Comparison of ENCODE assay signal across 19 cellular contexts in the genomic region with DNA sequence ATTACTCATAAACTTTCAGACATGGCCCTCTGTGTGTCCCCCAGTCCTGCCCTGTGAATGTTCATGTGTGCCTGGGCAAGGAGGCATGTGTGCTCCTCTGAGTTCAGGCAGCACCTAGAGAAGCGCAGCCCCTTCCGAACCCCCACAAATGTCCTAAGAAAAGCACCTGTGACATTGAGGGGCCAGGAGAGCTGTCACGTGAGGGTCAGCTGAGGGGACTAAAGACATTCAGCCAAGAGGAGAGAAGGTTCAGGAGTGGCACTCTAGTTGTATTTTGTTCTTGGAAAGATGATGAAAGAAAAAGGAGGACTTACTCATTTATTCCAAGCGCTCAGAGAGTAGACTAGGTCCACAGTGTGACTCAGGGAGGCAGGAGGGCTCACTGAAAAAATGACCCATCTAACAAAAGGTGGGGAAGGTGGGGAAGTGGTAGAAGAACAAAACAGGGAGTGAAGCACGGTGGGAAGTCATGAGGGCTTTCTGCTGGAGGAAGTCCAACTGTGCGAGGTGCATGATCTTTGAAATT. TPM values are rescaled to one million over a fixed set of nuclear protein-coding genes. Genes with fewer than 3 reads are reported as not detected.
A peak's percentile ranks its signal among the peaks of the same experiment; 100 is the strongest.
DNase-seq lines count a peak whose midpoint lies in the region; ATAC-seq and TF ChIP-seq lines count a peak whose summit lies in the region.
"Had no signal": no experiment of that assay in that cellular context is flagged by ENCODE, and none has a peak within 500 bp of the region (broad histone marks: within the 10 kb centered on the region; RNA-seq: fewer than 3 reads in every experiment).

No MANE protein-coding gene starts in this region.

- H3K9me3 Mint-ChIP-seq in activated naive CD4-positive, alpha-beta T cell treated with anti-CD3 and anti-CD28 coated beads, Interleukin-2, amount 50 U/mL, for 24 hours = no peaks in the 10 kb centered on the region
- H3K9me3 Mint-ChIP-seq in neural crest cell = no peaks in the 10 kb centered on the region
- H3K9me3 Mint-ChIP-seq in naive thymus-derived CD8-positive, alpha-beta T cell = no peaks in the 10 kb centered on the region

- no peaks in the 10 kb centered on the region for H4K20me1 ChIP-seq in GM23248 (ENCODE audit: insufficient read depth)
- H4K20me1 ChIP-seq in MM.1S (ENCODE audit: insufficient read depth, low read length) = no peaks in the 10 kb centered on the region

- H3K4me1 ChIP-seq in GM23248 (ENCODE audit: insufficient read depth) (no peaks in the 10 kb centered on the region), ascending aorta (peaks cover 5 to 9% of the 10 kb centered on the region in 2 donors), MM.1S (ENCODE audit: low read length) (no peaks in the 10 kb centered on the region)
- H3K4me1 ChIP-seq: SJSA1 had no signal

- H3K36me3 ChIP-seq in GM23248 (ENCODE audit: low read depth) = no peaks in the 10 kb centered on the region
- H3K36me3 ChIP-seq in ascending aorta = no peaks in the 10 kb centered on the region
- H3K36me3 ChIP-seq in MM.1S (replicated peaks; ENCODE audit: insufficient read depth, low read length) = no peaks in the 10 kb centered on the region
- H3K36me3 ChIP-seq: MG63, SJSA1 had no signal

- DNase-seq in activated naive CD4-positive, alpha-beta T cell treated with anti-CD3 and anti-CD28 coated beads, Interleukin-2, amount 50 U/mL, for 16 hours = no peak
- DNase-seq in GM23248 (peak; percentile 46), ascending aorta (ENCODE audit: low spot score in 2 of 2) (no peak), neural crest cell (ENCODE audit: low read depth, low spot score) (no peak), MM.1S (no peak)
- DNase-seq in naive thymus-derived CD8-positive, alpha-beta T cell = no peak
- DNase-seq: DMS153, KBM-7, MG63, NCI-H1694 treated with DMSO at 0.1 percent for 48 hours, NCI-H2081, NCI-H2227 treated with DMSO at 0.1 percent for 48 hours, NCI-H526 treated with DMSO at 0.1 percent for 48 hours, Right ventricle myocardium superior, RPMI8226 had no signal

- H3K9ac ChIP-seq in GM23248 = no peak overlapping the region
- H3K9ac ChIP-seq in MM.1S (ENCODE audit: low read length) = no peak overlapping the region

- POLR2A ChIA-PET in naive thymus-derived CD8-positive, alpha-beta T cell (lab: Charles Lee) = no interaction called here

- H3K4me3 ChIP-seq in GM23248 (no peak overlapping the region), ascending aorta (no peak overlapping the region), MM.1S (ENCODE audit: low read length) (no peak overlapping the region)
- H3K4me3 ChIP-seq: GM12878, MG63, SJSA1 had no signal

- H3K4me2 ChIP-seq in GM23248 (ENCODE audit: unreplicated experiment) (no peak overlapping the region), MM.1S (ENCODE audit: low read depth, low read length) (no peak overlapping the region)

- H3K27me3 Mint-ChIP-seq in activated naive CD4-positive, alpha-beta T cell treated with anti-CD3 and anti-CD28 coated beads, Interleukin-2, amount 50 U/mL, for 24 hours = peaks cover 4% of the 10 kb centered on the region
- H3K27me3 Mint-ChIP-seq in neural crest cell (ENCODE audit: low read depth) = no peaks in the 10 kb centered on the region
- peaks cover 0 to 10% (median 4%) of the 10 kb centered on the region in 5 donors for H3K27me3 Mint-ChIP-seq in naive thymus-derived CD8-positive, alpha-beta T cell

- H3K27ac ChIP-seq in GM23248 = no peak overlapping the region
- peak overlapping the region; percentile 69 to 73 for H3K27ac ChIP-seq in ascending aorta
- no peak overlapping the region for H3K27ac ChIP-seq in MM.1S (ENCODE audit: low read length)
- H3K27ac ChIP-seq: SJSA1 had no signal

- no peaks in the 10 kb centered on the region for H3K4me1 Mint-ChIP-seq in activated naive CD4-positive, alpha-beta T cell treated with anti-CD3 and anti-CD28 coated beads, Interleukin-2, amount 50 U/mL, for 24 hours
- peaks cover 17% of the 10 kb centered on the region for H3K4me1 Mint-ChIP-seq in neural crest cell
- H3K4me1 Mint-ChIP-seq in naive thymus-derived CD8-positive, alpha-beta T cell = no peaks in the 10 kb centered on the region

- no peaks in the 10 kb centered on the region for H3K36me3 Mint-ChIP-seq in activated naive CD4-positive, alpha-beta T cell treated with anti-CD3 and anti-CD28 coated beads, Interleukin-2, amount 50 U/mL, for 24 hours
- H3K36me3 Mint-ChIP-seq in neural crest cell (ENCODE audit: low read depth) = no peaks in the 10 kb centered on the region
- no peaks in the 10 kb centered on the region for H3K36me3 Mint-ChIP-seq in naive thymus-derived CD8-positive, alpha-beta T cell

- WGBS in GM23248 (ENCODE audit: low coverage in 1 of 2, low lambda C conversion rate in 2 of 2, missing lambda C conversion rate in 2 of 2), 2 experiments = 43 to 64% methylated on average over 6 of the region's 6 CpGs

- H3F3A ChIP-seq in GM23248 (ENCODE audit: insufficient read depth) (no peaks in the 10 kb centered on the region), MM.1S (ENCODE audit: insufficient read depth, low read length) (no peaks in the 10 kb centered on the region)

- TF ChIP-seq CTCF in ascending aorta (IDR thresholded peaks at IDR 0.05) (no peak), neural crest cell (conservative IDR thresholded peaks at IDR 0.05) (no peak), MM.1S (IDR thresholded peaks at IDR 0.05; ENCODE audit: low read length) (no peak)

- H3K4me3 Mint-ChIP-seq in activated naive CD4-positive, alpha-beta T cell treated with anti-CD3 and anti-CD28 coated beads, Interleukin-2, amount 50 U/mL, for 24 hours = no peak overlapping the region
- no peak overlapping the region for H3K4me3 Mint-ChIP-seq in neural crest cell
- H3K4me3 Mint-ChIP-seq in naive thymus-derived CD8-positive, alpha-beta T cell = no peak overlapping the region

- H3K9me3 ChIP-seq in GM23248 (ENCODE audit: low read depth) (no peaks in the 10 kb centered on the region), ascending aorta (no peaks in the 10 kb centered on the region), MM.1S (replicated peaks; ENCODE audit: insufficient read depth, low read length) (no peaks in the 10 kb centered on the region)
- H3K9me3 ChIP-seq: MG63, SJSA1 had no signal

- H3K79me2 ChIP-seq in GM23248 (ENCODE audit: insufficient read depth) (no peaks in the 10 kb centered on the region), MM.1S (ENCODE audit: low read length) (no peaks in the 10 kb centered on the region)

- peak overlapping the region; percentile 31 for H3K27ac Mint-ChIP-seq in activated naive CD4-positive, alpha-beta T cell treated with anti-CD3 and anti-CD28 coated beads, Interleukin-2, amount 50 U/mL, for 24 hours
- H3K27ac Mint-ChIP-seq in neural crest cell (ENCODE audit: unreplicated experiment) = peak overlapping the region; percentile 62
- no peak overlapping the region for H3K27ac Mint-ChIP-seq in naive thymus-derived CD8-positive, alpha-beta T cell

- intact Hi-C loops in ascending aorta (cut with DNase I) = no loop called here

- no peak overlapping the region for H2AFZ ChIP-seq in GM23248
- H2AFZ ChIP-seq in MM.1S (ENCODE audit: low read length) = no peak overlapping the region

- H3K27me3 ChIP-seq in GM23248 (replicated peaks; ENCODE audit: insufficient read depth) (no peaks in the 10 kb centered on the region), ascending aorta (no peaks in the 10 kb centered on the region), MM.1S (replicated peaks; ENCODE audit: insufficient read depth, low read length) (no peaks in the 10 kb centered on the region)
- H3K27me3 ChIP-seq: MG63, SJSA1 had no signal

- no peak for ATAC-seq in HG03442 (IDR thresholded peaks at IDR 0.05; ENCODE audit: unreplicated experiment)
- ATAC-seq in naive thymus-derived CD8-positive, alpha-beta T cell = no peak
- ATAC-seq: GM12878 had no signal

- H3K9me2 ChIP-seq in GM23248 (ENCODE audit: insufficient read depth) = no peaks in the 10 kb centered on the region
- no peaks in the 10 kb centered on the region for H3K9me2 ChIP-seq in MM.1S (replicated peaks; ENCODE audit: insufficient read depth, low read length)

- in situ Hi-C loops in GM23248 (cut with MboI) = no loop called here

RNA-seq across cellular contexts. Expression of gene ELP6, which starts 28.1 kb away (rescaled TPM):
- 25.7 and 28.6 TPM in 2 replicates for total RNA-seq in GM23248 (2014; rRNA removed; shearing (Covaris generic))
- polyA plus RNA-seq in GM23248 (2016; fragmentation: Nextera tagmentation; extraction: Ambion mirVana) = 34.9 and 36.0 TPM in 2 replicates
- 27.0 TPM for total RNA-seq in ascending aorta
- total RNA-seq in neural crest cell = 60.4 and 61.0 TPM in 2 replicates
- 10 to 100 TPM; 30.1 to 39.5 TPM for total RNA-seq in naive thymus-derived CD8-positive, alpha-beta T cell
- 10 to 100 TPM; 29.9 to 41.9 (median 33.8) TPM for polyA plus RNA-seq in naive thymus-derived CD8-positive, alpha-beta T cell

RNA-seq across cellular contexts. Expression of gene CSPG5, which starts 37.0 kb away (rescaled TPM):
- 0.54 TPM in 1 of 2 replicates, not detected in the other for total RNA-seq in GM23248 (2014; rRNA removed; shearing (Covaris generic))
- polyA plus RNA-seq in GM23248 (2016; fragmentation: Nextera tagmentation; extraction: Ambion mirVana) = not detected in 2 replicates
- 1.7 TPM for total RNA-seq in ascending aorta
- total RNA-seq in neural crest cell = 21.9 and 23.3 TPM in 2 replicates
- total RNA-seq in naive thymus-derived CD8-positive, alpha-beta T cell = under 1 TPM; 0.33 to 0.44 TPM
- polyA plus RNA-seq in naive thymus-derived CD8-positive, alpha-beta T cell = under 1 TPM in 1 of 3 donors, not detected in 2; 0.09 TPM
- polyA plus RNA-seq: GM12878 had no signal

Comparison
In these comparisons a context has a peak if more than half of its experiments do, and no peak if none do; other contexts are left out.
1. H3K27ac Mint-ChIP-seq: peak in activated naive CD4-positive, alpha-beta T cell treated with anti-CD3 and anti-CD28 coated beads, Interleukin-2, amount 50 U/mL, for 24 hours (single experiment) and neural crest cell (single experiment); none in naive thymus-derived CD8-positive, alpha-beta T cell (0 of 10).
2. H3K27ac ChIP-seq: peak in ascending aorta (2 of 2); none in GM23248 (single experiment) and MM.1S (single experiment).